ENCODE assay signal across 15 cellular contexts in the genomic region with DNA sequence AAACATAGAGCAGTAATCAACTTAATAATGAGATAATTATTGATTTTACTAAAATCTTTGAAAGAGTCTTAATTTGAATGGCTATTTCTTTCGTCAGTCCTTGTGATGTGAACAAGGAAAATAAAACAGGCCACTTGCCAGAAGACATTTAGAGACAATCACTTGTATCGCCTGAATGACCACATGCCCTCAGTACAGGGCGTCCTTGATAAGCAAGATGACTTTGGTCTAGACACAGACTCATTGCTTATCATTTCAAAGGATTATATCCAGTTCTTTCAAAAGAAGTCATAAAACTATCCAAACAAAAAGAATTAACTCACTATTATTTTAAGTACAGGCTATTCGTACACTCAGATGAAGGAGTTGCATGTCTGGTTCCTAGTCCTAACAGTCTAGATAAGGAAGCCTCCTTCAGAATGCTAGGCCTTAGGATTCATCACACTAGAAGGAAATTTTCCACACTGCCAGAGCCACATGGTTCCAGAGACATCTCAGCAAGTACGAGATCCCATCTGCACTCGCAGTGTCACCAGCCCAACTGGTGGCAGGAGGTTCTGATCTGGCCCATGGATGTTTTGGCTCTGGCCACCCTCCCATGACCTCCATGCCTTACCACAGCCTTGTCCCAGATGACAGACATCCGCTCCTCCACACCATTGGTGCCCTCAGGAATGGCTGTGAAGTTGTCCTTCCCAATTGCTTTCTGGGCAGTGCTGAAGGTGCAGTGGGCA.
"Had no signal": no experiment of that assay in that cellular context is flagged by ENCODE, and none has a peak within 500 bp of the region (broad histone marks: within the 10 kb centered on the region; RNA-seq: fewer than 3 reads in every experiment).

No MANE protein-coding gene starts in this region.

- H3K4me3 ChIP-seq: pancreas, suprapubic skin had no signal

- H3K9me3 ChIP-seq: pancreas, suprapubic skin had no signal

- FAIRE-seq: colon, frontal cortex, kidney, pancreas had no signal

- H3K27me3 ChIP-seq: pancreas, suprapubic skin had no signal

- H3K36me3 ChIP-seq: pancreas had no signal

- DNase-seq: activated CD4-positive, alpha-beta T cell treated with anti-CD3 and anti-CD28 coated beads, Interleukin-2, amount 10 ng/mL, durations not matched to agents 7 days and 5 days; activated CD4-positive, CD25-positive, alpha-beta regulatory T cell; activated CD8-positive, alpha-beta memory T cell treated with anti-CD3 and anti-CD28 coated beads for 24 hours; activated naive CD4-positive, alpha-beta T cell treated with anti-CD3 and anti-CD28 coated beads, Interleukin-2, amount 50 U/mL, for 16 hours; amygdala; kidney; pancreas; retina; stimulated activated CD4-positive, alpha-beta T cell treated with anti-CD3 and anti-CD28 coated beads, Interleukin-2, amount 100 ng/mL, for 24 hours; stimulated activated naive CD4-positive, alpha-beta T cell had no signal

- ATAC-seq: activated T-helper 17 cell treated with anti-CD3 and anti-CD28 coated beads, Interleukin-2, amount 50 U/mL, for 72 hours; pancreas; SK-N-SH treated with all-trans-retinoic acid at 6 μM for 48 hours had no signal

- H3K27ac ChIP-seq: pancreas, suprapubic skin had no signal
